In genomic region chr16:72875291-72876036, GRCh38 we compare ENCODE assay signal across 13 cellular contexts.
A peak's percentile ranks its signal among the peaks of the same experiment; 100 is the strongest.
DNase-seq lines count a peak whose midpoint lies in the region; ATAC-seq and TF ChIP-seq lines count a peak whose summit lies in the region.
"Had no signal": no experiment of that assay in that cellular context is flagged by ENCODE, and none has a peak within 500 bp of the region (broad histone marks: within the 10 kb centered on the region; RNA-seq: fewer than 3 reads in every experiment).

No MANE protein-coding gene starts in this region.

- H3K27ac ChIP-seq in foreskin keratinocyte (no peak overlapping the region), upper lobe of right lung (no peak overlapping the region)
- H3K27ac ChIP-seq: WERI-Rb-1 had no signal

- no peak overlapping the region for H3K4me3 ChIP-seq in upper lobe of right lung

- no peaks in the 10 kb centered on the region for H3K36me3 ChIP-seq in upper lobe of right lung
- H3K36me3 ChIP-seq: WERI-Rb-1 had no signal

- H3K4me1 ChIP-seq in foreskin keratinocyte = peaks cover 35% of the 10 kb centered on the region
- H3K4me1 ChIP-seq in upper lobe of right lung = peaks cover 34% of the 10 kb centered on the region

- POLR2A ChIA-PET in activated CD4-positive, alpha-beta T cell treated with anti-CD3 and anti-CD28 coated beads, Interleukin-2, amount 10 ng/mL, durations not matched to agents 7 days and 5 days (lab: Charles Lee) = interaction anchor here (0.5 kb wide), 1 partner anchor 57 kb away, joined by 3 read pairs; no protein-coding TSS in a partner anchor

- no peak overlapping the region for H3K4me3 Mint-ChIP-seq in activated CD4-positive, alpha-beta T cell treated with anti-CD3 and anti-CD28 coated beads, Interleukin-2, amount 10 ng/mL, durations not matched to agents 7 days and 5 days
- H3K4me3 Mint-ChIP-seq: naive B cell; stimulated activated naive CD8-positive, alpha-beta T cell treated with anti-CD3 and anti-CD28 coated beads, Interleukin-15, amount 100 ng/mL, for 72 hours had no signal

- no peak for TF ChIP-seq CTCF in foreskin keratinocyte (conservative IDR thresholded peaks at IDR 0.05)
- no peak for TF ChIP-seq CTCF in upper lobe of right lung (IDR thresholded peaks at IDR 0.05)

- intact Hi-C loops in upper lobe of right lung (cut with DNase I) = no loop called here

- peaks cover 25% of the 10 kb centered on the region for H3K4me1 Mint-ChIP-seq in activated CD4-positive, alpha-beta T cell treated with anti-CD3 and anti-CD28 coated beads, Interleukin-2, amount 10 ng/mL, durations not matched to agents 7 days and 5 days

- H3K27me3 ChIP-seq in foreskin keratinocyte (no peaks in the 10 kb centered on the region), upper lobe of right lung (no peaks in the 10 kb centered on the region)

- H3K9me3 Mint-ChIP-seq in activated CD4-positive, alpha-beta T cell treated with anti-CD3 and anti-CD28 coated beads, Interleukin-2, amount 10 ng/mL, durations not matched to agents 7 days and 5 days = no peaks in the 10 kb centered on the region
- no peaks in the 10 kb centered on the region for H3K9me3 Mint-ChIP-seq in activated naive CD4-positive, alpha-beta T cell treated with anti-CD3 and anti-CD28 coated beads, Interleukin-2, amount 50 U/mL, for 72 hours
- H3K9me3 Mint-ChIP-seq: naive B cell; stimulated activated naive CD8-positive, alpha-beta T cell treated with anti-CD3 and anti-CD28 coated beads, Interleukin-15, amount 100 ng/mL, for 72 hours had no signal

- no peak for DNase-seq in activated CD4-positive, alpha-beta T cell treated with anti-CD3 and anti-CD28 coated beads, Interleukin-2, amount 10 ng/mL, durations not matched to agents 7 days and 5 days
- no peak for DNase-seq in activated CD4-positive, alpha-beta T cell treated with anti-CD3 and anti-CD28 coated beads for 1 hour
- peak; percentile 32 for DNase-seq in NCI-H69 (lab: John Stamatoyannopoulos, UW)
- DNase-seq in foreskin keratinocyte = peak; percentile 35 to 52
- DNase-seq in upper lobe of right lung = no peak
- DNase-seq in NOMO-1 treated with dmso at 0.1 percent for 144 hours (lab: John Stamatoyannopoulos, UW; ENCODE audit: unreplicated experiment) = no peak
- DNase-seq in UCSD-AML1 (lab: John Stamatoyannopoulos, UW; ENCODE audit: unreplicated experiment) = no peak
- DNase-seq in activated naive CD4-positive, alpha-beta T cell treated with anti-CD3 and anti-CD28 coated beads, Interleukin-2, amount 50 U/mL, for 72 hours (ENCODE audit: low spot score in 2 of 2) = no peak
- DNase-seq: activated gamma-delta T cell, naive B cell, NCI-H1105 treated with DMSO at 0.1 percent for 48 hours, WERI-Rb-1 had no signal

- peak overlapping the region; percentile 34 for H3K27ac Mint-ChIP-seq in activated CD4-positive, alpha-beta T cell treated with anti-CD3 and anti-CD28 coated beads, Interleukin-2, amount 10 ng/mL, durations not matched to agents 7 days and 5 days
- no peak overlapping the region for H3K27ac Mint-ChIP-seq in activated naive CD4-positive, alpha-beta T cell treated with anti-CD3 and anti-CD28 coated beads, Interleukin-2, amount 50 U/mL, for 72 hours

- ATAC-seq in foreskin keratinocyte (peak; percentile 24), upper lobe of right lung (peak; percentile 41)
- ATAC-seq in activated naive CD4-positive, alpha-beta T cell treated with anti-CD3 and anti-CD28 coated beads, Interleukin-2, amount 50 U/mL, for 72 hours = no peak

- no peaks in the 10 kb centered on the region for H3K9me3 ChIP-seq in upper lobe of right lung

- peaks cover 5% of the 10 kb centered on the region for H3K27me3 Mint-ChIP-seq in activated CD4-positive, alpha-beta T cell treated with anti-CD3 and anti-CD28 coated beads, Interleukin-2, amount 10 ng/mL, durations not matched to agents 7 days and 5 days
- H3K27me3 Mint-ChIP-seq: naive B cell had no signal

- CTCF ChIA-PET in activated CD4-positive, alpha-beta T cell treated with anti-CD3 and anti-CD28 coated beads, Interleukin-2, amount 10 ng/mL, durations not matched to agents 7 days and 5 days (lab: Charles Lee) = interaction anchor here (1.5 kb wide), 1 partner anchor 43 kb away, joined by 5 read pairs; no protein-coding TSS in a partner anchor

- no peaks in the 10 kb centered on the region for H3K36me3 Mint-ChIP-seq in activated CD4-positive, alpha-beta T cell treated with anti-CD3 and anti-CD28 coated beads, Interleukin-2, amount 10 ng/mL, durations not matched to agents 7 days and 5 days (ENCODE audit: low read depth)
- no peaks in the 10 kb centered on the region for H3K36me3 Mint-ChIP-seq in activated naive CD4-positive, alpha-beta T cell treated with anti-CD3 and anti-CD28 coated beads, Interleukin-2, amount 50 U/mL, for 72 hours

Comparison
In these comparisons a context has a peak if more than half of its experiments do, and no peak if none do; other contexts are left out.
1. DNase-seq: peak in NCI-H69 (single experiment) and foreskin keratinocyte (2 of 2); none in activated CD4-positive, alpha-beta T cell treated with anti-CD3 and anti-CD28 coated beads, Interleukin-2, amount 10 ng/mL, durations not matched to agents 7 days and 5 days (single experiment), activated CD4-positive, alpha-beta T cell treated with anti-CD3 and anti-CD28 coated beads for 1 hour (single experiment), upper lobe of right lung (single experiment), NOMO-1 treated with dmso at 0.1 percent for 144 hours (single experiment), UCSD-AML1 (single experiment) and activated naive CD4-positive, alpha-beta T cell treated with anti-CD3 and anti-CD28 coated beads, Interleukin-2, amount 50 U/mL, for 72 hours (0 of 2).
2. ATAC-seq: peak in foreskin keratinocyte (single experiment) and upper lobe of right lung (single experiment); none in activated naive CD4-positive, alpha-beta T cell treated with anti-CD3 and anti-CD28 coated beads, Interleukin-2, amount 50 U/mL, for 72 hours (0 of 2).